10 cellular contexts compared by ENCODE assay signal in the genomic region with DNA sequence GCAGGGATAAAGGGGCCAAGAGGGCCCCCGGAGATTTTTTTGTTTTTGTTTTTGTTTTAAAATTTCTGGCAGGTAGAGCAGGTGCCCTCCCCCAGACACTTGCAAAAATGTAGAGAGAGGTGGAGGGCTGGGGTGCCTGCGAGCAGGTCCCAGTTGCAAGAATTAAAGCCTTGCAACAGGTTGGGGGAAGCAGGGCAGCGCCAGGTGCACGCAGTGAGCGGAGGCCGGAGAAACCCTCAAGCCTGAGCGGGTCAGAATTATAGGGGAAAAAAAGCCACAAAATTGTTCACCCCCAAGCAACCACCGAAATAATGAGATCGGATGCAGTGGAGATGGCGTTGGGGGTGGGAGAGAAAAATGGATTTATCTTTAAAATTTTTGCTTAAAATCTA. TPM values are rescaled to one million over a fixed set of nuclear protein-coding genes. Genes with fewer than 3 reads are reported as not detected.
DNase-seq lines count a peak whose midpoint lies in the region; ATAC-seq, FAIRE-seq and TF ChIP-seq lines count a peak whose summit lies in the region.
"Had no signal": no experiment of that assay in that cellular context is flagged by ENCODE, and none has a peak within 500 bp of the region (broad histone marks: within the 10 kb centered on the region; RNA-seq: fewer than 3 reads in every experiment).

No MANE protein-coding gene starts in this region.

- H3K4me3 Mint-ChIP-seq in stimulated activated naive CD8-positive, alpha-beta T cell treated with anti-CD3 and anti-CD28 coated beads, Interleukin-15, amount 100 ng/mL, for 72 hours, result peak overlapping the region; percentile 82 to 88
- peak overlapping the region; percentile 84 to 89 (median 88) for H3K4me3 Mint-ChIP-seq in nephron

- peaks cover 18% of the 10 kb centered on the region for H3K36me3 Mint-ChIP-seq in nephron (ENCODE audit: low read depth)

- TF ChIP-seq POLR2A in GM12891 (IDR thresholded peaks at IDR 0.05; ENCODE audit: low read depth, low read length), result no peak

- H3K4me1 Mint-ChIP-seq in stimulated activated naive CD8-positive, alpha-beta T cell treated with anti-CD3 and anti-CD28 coated beads, Interleukin-15, amount 100 ng/mL, for 72 hours, result peaks cover 40% of the 10 kb centered on the region
- H3K4me1 Mint-ChIP-seq in nephron, result peaks cover 15% of the 10 kb centered on the region

- no peak for TF ChIP-seq CTCF in epithelial cell of esophagus (IDR thresholded peaks at IDR 0.05; ENCODE audit: insufficient read depth, low read depth, low read length, missing control alignments)
- no peak for TF ChIP-seq CTCF in nephron (IDR thresholded peaks at IDR 0.05; ENCODE audit: unreplicated experiment in 3 of 3)

- ATAC-seq in stimulated activated naive CD8-positive, alpha-beta T cell treated with anti-CD3 and anti-CD28 coated beads, Interleukin-15, amount 100 ng/mL, for 72 hours, result no peak
- ATAC-seq in stimulated activated naive CD8-positive, alpha-beta T cell treated with anti-CD3 and anti-CD28 coated beads, Interleukin-15, Interleukin-2, amounts not matched to agents 100 U/mL and 50 U/mL, for 24 hours, result no peak

- H3K9me3 Mint-ChIP-seq in stimulated activated naive CD8-positive, alpha-beta T cell treated with anti-CD3 and anti-CD28 coated beads, Interleukin-15, amount 100 ng/mL, for 72 hours, result no peaks in the 10 kb centered on the region
- H3K9me3 Mint-ChIP-seq in nephron, result no peaks in the 10 kb centered on the region

- H3K27ac Mint-ChIP-seq in stimulated activated naive CD8-positive, alpha-beta T cell treated with anti-CD3 and anti-CD28 coated beads, Interleukin-15, amount 100 ng/mL, for 72 hours, result no peak overlapping the region
- peak overlapping the region in 1 of 3 experiments; percentile 54 for H3K27ac Mint-ChIP-seq in nephron

- H3K4me3 ChIP-seq in epithelial cell of esophagus (ENCODE audit: low read length), result peak overlapping the region; percentile 3

- no peak for DNase-seq in stimulated activated naive CD8-positive, alpha-beta T cell treated with anti-CD3 and anti-CD28 coated beads, Interleukin-15, amount 100 ng/mL, for 72 hours
- no peak for DNase-seq in stimulated activated naive CD8-positive, alpha-beta T cell treated with anti-CD3 and anti-CD28 coated beads, Interleukin-15, Interleukin-2, amounts not matched to agents 100 U/mL and 50 U/mL, for 24 hours
- DNase-seq in epithelial cell of esophagus (ENCODE audit: low read depth) (no peak), NOMO-1 treated with DMSO at 0.1 percent for 48 hours (lab: John Stamatoyannopoulos, UW; ENCODE audit: unreplicated experiment) (no peak), GM12891 (ENCODE audit: insufficient read length, low spot score) (no peak), kidney glomerular epithelial cell (lab: John Stamatoyannopoulos, UW) (no peak), SW 1271 (lab: John Stamatoyannopoulos, UW) (no peak)
- DNase-seq: T-helper 9 cell had no signal

- no peak for FAIRE-seq in GM12891 (lab: Jason Lieb, UNC)
- FAIRE-seq: colon had no signal

- H3K27me3 Mint-ChIP-seq in stimulated activated naive CD8-positive, alpha-beta T cell treated with anti-CD3 and anti-CD28 coated beads, Interleukin-15, amount 100 ng/mL, for 72 hours, result peaks cover 29% of the 10 kb centered on the region
- no peaks in the 10 kb centered on the region for H3K27me3 Mint-ChIP-seq in nephron (ENCODE audit: low read depth)

TF ChIP-seq in GM12891, 5 proteins besides CTCF, POLR2A, EP300 and RAD21:
- TF ChIP-seq POLR2AphosphoS5 (IDR thresholded peaks at IDR 0.05; ENCODE audit: low read depth, low read length) (no peak), PAX5 (IDR thresholded peaks at IDR 0.05; ENCODE audit: insufficient read depth, low read length, severe bottlenecking) (no peak), TAF1 (IDR thresholded peaks at IDR 0.05; ENCODE audit: low read depth, low read length) (no peak), SPI1 (IDR thresholded peaks at IDR 0.05; ENCODE audit: low read depth, low read length) (no peak), POU2F2 (IDR thresholded peaks at IDR 0.05; ENCODE audit: low read depth, low read length) (no peak)

RNA-seq across cellular contexts. Expression of a gene that starts 0.5 kb away (rescaled TPM):
- not detected for polyA plus RNA-seq in GM12891 (2012; ENCODE audit: low read depth, missing spikeins)
